1 cellular context compared by ENCODE assay signal in the genomic region with DNA sequence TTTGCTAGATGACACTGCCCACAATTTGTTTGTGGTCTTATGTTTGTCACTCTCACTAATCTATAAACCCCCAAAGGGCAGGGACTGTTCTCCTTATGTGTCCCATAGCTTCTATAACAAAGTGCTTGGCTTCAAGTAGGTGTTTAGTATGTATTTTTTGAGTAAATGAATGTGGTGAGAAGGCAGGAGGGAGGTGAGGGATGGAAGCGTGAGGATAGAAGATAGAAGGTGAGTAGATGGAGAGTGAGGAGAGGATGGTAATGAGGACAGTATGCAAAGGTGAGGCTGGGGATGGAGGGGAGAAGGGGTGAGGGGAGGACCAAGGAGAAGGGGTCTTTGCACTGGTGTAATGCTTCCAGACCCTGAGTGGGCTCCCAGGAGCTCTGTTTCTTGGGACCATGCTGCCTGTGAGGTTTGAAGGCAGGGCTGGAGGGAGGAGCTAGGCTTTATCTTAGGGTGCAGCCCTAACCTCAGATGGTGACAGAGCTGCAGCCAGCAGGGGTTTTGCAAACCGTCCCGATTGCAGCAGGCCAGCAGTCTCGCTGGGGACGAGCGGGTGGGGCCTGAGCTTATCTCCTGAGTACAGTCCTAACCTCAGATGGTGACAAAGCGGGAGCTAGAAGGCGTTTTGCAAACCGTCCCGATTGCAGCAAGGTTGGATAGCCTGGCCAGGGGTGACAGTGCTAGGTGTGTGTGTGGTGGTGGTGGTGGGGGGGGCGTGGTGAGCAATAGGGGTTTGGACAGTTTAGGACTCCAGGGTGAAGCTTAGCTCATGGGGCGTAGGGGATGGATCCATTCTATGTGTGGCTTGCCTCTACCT.
A peak's percentile ranks its signal among the peaks of the same experiment; 100 is the strongest.
TF ChIP-seq lines count a peak whose summit lies in the region.

No MANE protein-coding gene starts in this region.

TF ChIP-seq in K562, 482 proteins besides CTCF, POLR2A, EP300 and RAD21 (continued from another document):
- peak in 1 of 3 experiments; percentile 62; a peak in 1 of 6 replicates for TF ChIP-seq ZBTB11 (CRISPR knock-in tag; IDR thresholded peaks at IDR 0.05)
- TF ChIP-seq PRMT5 (CRISPR knock-in tag; IDR thresholded peaks at IDR 0.05), result no peak
- TF ChIP-seq, protein P1, sequence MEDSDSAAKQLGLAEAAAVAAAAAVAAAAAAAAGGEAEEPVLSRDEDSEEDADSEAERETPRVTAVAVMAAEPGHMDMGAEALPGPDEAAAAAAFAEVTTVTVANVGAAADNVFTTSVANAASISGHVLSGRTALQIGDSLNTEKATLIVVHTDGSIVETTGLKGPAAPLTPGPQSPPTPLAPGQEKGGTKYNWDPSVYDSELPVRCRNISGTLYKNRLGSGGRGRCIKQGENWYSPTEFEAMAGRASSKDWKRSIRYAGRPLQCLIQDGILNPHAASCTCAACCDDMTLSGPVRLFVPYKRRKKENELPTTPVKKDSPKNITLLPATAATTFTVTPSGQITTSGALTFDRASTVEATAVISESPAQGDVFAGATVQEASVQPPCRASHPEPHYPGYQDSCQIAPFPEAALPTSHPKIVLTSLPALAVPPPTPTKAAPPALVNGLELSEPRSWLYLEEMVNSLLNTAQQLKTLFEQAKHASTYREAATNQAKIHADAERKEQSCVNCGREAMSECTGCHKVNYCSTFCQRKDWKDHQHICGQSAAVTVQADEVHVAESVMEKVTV (CRISPR knock-in tag; IDR thresholded peaks at IDR 0.05), result no peak
- TF ChIP-seq THRB (CRISPR knock-in tag; conservative IDR thresholded peaks at IDR 0.05), result peak; percentile 42
- TF ChIP-seq, protein P2, sequence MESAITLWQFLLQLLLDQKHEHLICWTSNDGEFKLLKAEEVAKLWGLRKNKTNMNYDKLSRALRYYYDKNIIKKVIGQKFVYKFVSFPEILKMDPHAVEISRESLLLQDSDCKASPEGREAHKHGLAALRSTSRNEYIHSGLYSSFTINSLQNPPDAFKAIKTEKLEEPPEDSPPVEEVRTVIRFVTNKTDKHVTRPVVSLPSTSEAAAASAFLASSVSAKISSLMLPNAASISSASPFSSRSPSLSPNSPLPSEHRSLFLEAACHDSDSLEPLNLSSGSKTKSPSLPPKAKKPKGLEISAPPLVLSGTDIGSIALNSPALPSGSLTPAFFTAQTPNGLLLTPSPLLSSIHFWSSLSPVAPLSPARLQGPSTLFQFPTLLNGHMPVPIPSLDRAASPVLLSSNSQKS (CRISPR knock-in tag; IDR thresholded peaks at IDR 0.05), result no peak
- peak; percentile 45; the same call in 1 of the 2 replicates for TF ChIP-seq FOXJ2 (tag; IDR thresholded peaks at IDR 0.05)
- TF ChIP-seq SMAD4 (CRISPR knock-in tag; conservative IDR thresholded peaks at IDR 0.05), result peak; percentile 96
- peak; percentile 99 for TF ChIP-seq HMGN3 (IDR thresholded peaks at IDR 0.05; ENCODE audit: borderline replicate concordance, extremely low read depth, insufficient read length, low read depth, low read length)
- TF ChIP-seq TFE3 (CRISPR knock-in tag; IDR thresholded peaks at IDR 0.05), result no peak
- peak; percentile 97 for TF ChIP-seq ZNF740 (CRISPR knock-in tag; IDR thresholded peaks at IDR 0.05)
- TF ChIP-seq ZNF740 (tag; IDR thresholded peaks at IDR 0.05), result peak in 1 of 2 experiments; percentile 70; a peak in 2 of 4 replicates
- no peak for TF ChIP-seq PTRF (tag; IDR thresholded peaks at IDR 0.05)
- TF ChIP-seq XRCC5 (IDR thresholded peaks at IDR 0.05; ENCODE audit: low read depth, low read length), result no peak
- no peak for TF ChIP-seq HSF4 (CRISPR knock-in tag; IDR thresholded peaks at IDR 0.05; ENCODE audit: borderline replicate concordance)
- no peak for TF ChIP-seq ZNF408 (CRISPR knock-in tag; IDR thresholded peaks at IDR 0.05; ENCODE audit: low read depth)
- no peak for TF ChIP-seq E2F6 (IDR thresholded peaks at IDR 0.05; ENCODE audit: borderline replicate concordance in 1 of 2, extremely low read depth in 1 of 2, insufficient read depth in 1 of 2, insufficient read length in 1 of 2, low read depth in 1 of 2, low read length in 1 of 2, poor library complexity in 1 of 2, severe bottlenecking in 1 of 2)
- no peak for TF ChIP-seq ZNF347 (CRISPR knock-in tag; IDR thresholded peaks at IDR 0.05; ENCODE audit: low read depth)
- TF ChIP-seq ZNF263 (CRISPR knock-in tag; IDR thresholded peaks at IDR 0.05; ENCODE audit: borderline replicate concordance), result peak; percentile 49; the same call in 1 of the 2 replicates
- TF ChIP-seq TAF7 (tag; IDR thresholded peaks at IDR 0.05), result no peak
- peak; percentile 86; the same call in 1 of the 2 replicates for TF ChIP-seq KAT7 (CRISPR knock-in tag; IDR thresholded peaks at IDR 0.05; ENCODE audit: borderline replicate concordance)
- no peak for TF ChIP-seq BACH1 (tag; IDR thresholded peaks at IDR 0.05)
- no peak for TF ChIP-seq RBFOX2 (IDR thresholded peaks at IDR 0.05; ENCODE audit: low read depth, low read length)
- no peak for TF ChIP-seq NFYB (IDR thresholded peaks at IDR 0.05; ENCODE audit: extremely low read depth, insufficient read length)
- no peak for TF ChIP-seq SPI1 (IDR thresholded peaks at IDR 0.05; ENCODE audit: borderline replicate concordance, low read depth, low read length)
- no peak for TF ChIP-seq SNAPC5 (CRISPR knock-in tag; IDR thresholded peaks at IDR 0.05)
- peak; percentile 97 for TF ChIP-seq DPF2 (IDR thresholded peaks at IDR 0.05)
- peak; percentile 88 for TF ChIP-seq MEIS2 (IDR thresholded peaks at IDR 0.05; ENCODE audit: partially characterized antibody)
- peak; percentile 75; the same call in 1 of the 2 replicates for TF ChIP-seq FOXP1 (CRISPR knock-in tag; IDR thresholded peaks at IDR 0.05)
- TF ChIP-seq GTF2A2 (tag; IDR thresholded peaks at IDR 0.05), result no peak
- no peak for TF ChIP-seq SAP30 (IDR thresholded peaks at IDR 0.05; ENCODE audit: borderline replicate concordance, insufficient read depth, low read depth, low read length, poor library complexity, severe bottlenecking)
- TF ChIP-seq SMAD1 (IDR thresholded peaks at IDR 0.05; ENCODE audit: low read depth, low read length, partially characterized antibody), result peak; percentile 100
- TF ChIP-seq MECOM (CRISPR knock-in tag; IDR thresholded peaks at IDR 0.05), result 0 out of 2 replicates have a peak, but pooled peaks have one; percentile 62
- TF ChIP-seq MCM7 (IDR thresholded peaks at IDR 0.05), result no peak
- no peak for TF ChIP-seq POLR3G (IDR thresholded peaks at IDR 0.05; ENCODE audit: extremely low read depth, insufficient read length, insufficient replicate concordance)
- TF ChIP-seq HDGF (IDR thresholded peaks at IDR 0.05), result no peak
